12 cellular contexts compared by ENCODE assay signal in genomic region chr20:64076061-64076997, GRCh38. TPM values are rescaled to one million over a fixed set of nuclear protein-coding genes. Genes with fewer than 3 reads are reported as not detected.
DNase-seq lines count a peak whose midpoint lies in the region; ATAC-seq and TF ChIP-seq lines count a peak whose summit lies in the region.
"Had no signal": no experiment of that assay in that cellular context is flagged by ENCODE, and none has a peak within 500 bp of the region (broad histone marks: within the 10 kb centered on the region; RNA-seq: fewer than 3 reads in every experiment).

No MANE protein-coding gene starts in this region.

- H3K4me1 ChIP-seq in left lung (peaks cover 14 to 34% of the 10 kb centered on the region in 2 donors), suprapubic skin (peaks cover 47% of the 10 kb centered on the region), testis (peaks cover 13% of the 10 kb centered on the region)

- H3K4me3 ChIP-seq in SU-DHL-6 (ENCODE audit: insufficient read depth, low read length, poor library complexity, severe bottlenecking) (no peak overlapping the region), left lung (peak overlapping the region; percentile 69 to 92), suprapubic skin (peak overlapping the region; percentile 81), testis (no peak overlapping the region)

- H3K27me3 Mint-ChIP-seq in activated naive CD4-positive, alpha-beta T cell treated with anti-CD3 and anti-CD28 coated beads, Interleukin-2, amount 10 ng/mL, durations not matched to agents 7 days and 5 days: peaks cover 12% of the 10 kb centered on the region

- H3K9me2 ChIP-seq in SU-DHL-6 (replicated peaks; ENCODE audit: insufficient read depth, low read length): no peaks in the 10 kb centered on the region

- peaks cover 50% of the 10 kb centered on the region for H3K4me1 Mint-ChIP-seq in activated naive CD4-positive, alpha-beta T cell treated with anti-CD3 and anti-CD28 coated beads, Interleukin-2, amount 10 ng/mL, durations not matched to agents 7 days and 5 days

- no peak for TF ChIP-seq EP300 in suprapubic skin (IDR thresholded peaks at IDR 0.05)

- H3K4me2 ChIP-seq in SU-DHL-6 (ENCODE audit: low read depth, low read length, poor library complexity, severe bottlenecking): peak overlapping the region; percentile 87

- intact Hi-C loops in left lung (cut with DNase I) (no loop called here), testis (cut with DNase I; ENCODE audit: low total_unique reads) (no loop called here)

- WGBS in suprapubic skin: 73% methylated on average over 14 of the region's 22 CpGs
- WGBS in testis, 2 donors: 95 to 96% methylated on average over 7 to 20 of the region's 22 CpGs

- no peaks in the 10 kb centered on the region for H3K9me3 Mint-ChIP-seq in activated naive CD4-positive, alpha-beta T cell treated with anti-CD3 and anti-CD28 coated beads, Interleukin-2, amount 10 ng/mL, durations not matched to agents 7 days and 5 days
- H3K9me3 Mint-ChIP-seq: nephron progenitor cell had no signal

- H3K9me3 ChIP-seq in SU-DHL-6 (ENCODE audit: insufficient read depth, low read length) (no peaks in the 10 kb centered on the region), left lung (no peaks in the 10 kb centered on the region), suprapubic skin (no peaks in the 10 kb centered on the region), testis (no peaks in the 10 kb centered on the region)
- H3K9me3 ChIP-seq: gastrocnemius medialis had no signal

- H3K9ac ChIP-seq in SU-DHL-6 (ENCODE audit: low read length): peak overlapping the region; percentile 91

- no peak for TF ChIP-seq POLR2A in suprapubic skin (IDR thresholded peaks at IDR 0.05)
- TF ChIP-seq POLR2A in testis (IDR thresholded peaks at IDR 0.05): no peak

- peak overlapping the region; percentile 67 for H3K27ac Mint-ChIP-seq in activated naive CD4-positive, alpha-beta T cell treated with anti-CD3 and anti-CD28 coated beads, Interleukin-2, amount 10 ng/mL, durations not matched to agents 7 days and 5 days
- H3K27ac Mint-ChIP-seq: nephron progenitor cell had no signal

- H3K4me3 Mint-ChIP-seq in activated naive CD4-positive, alpha-beta T cell treated with anti-CD3 and anti-CD28 coated beads, Interleukin-2, amount 10 ng/mL, durations not matched to agents 7 days and 5 days: peak overlapping the region; percentile 94
- H3K4me3 Mint-ChIP-seq: nephron progenitor cell had no signal

- H3K27me3 ChIP-seq in SU-DHL-6 (ENCODE audit: low read length) (no peaks in the 10 kb centered on the region), left lung (no peaks in the 10 kb centered on the region), suprapubic skin (no peaks in the 10 kb centered on the region), testis (no peaks in the 10 kb centered on the region)

- TF ChIP-seq CTCF in SU-DHL-6 (IDR thresholded peaks at IDR 0.05; ENCODE audit: insufficient read depth, low read length, poor library complexity, severe bottlenecking) (no peak), left lung (IDR thresholded peaks at IDR 0.05) (no peak), suprapubic skin (IDR thresholded peaks at IDR 0.05) (no peak), testis (IDR thresholded peaks at IDR 0.05) (no peak)

- CTCF ChIA-PET in activated naive CD4-positive, alpha-beta T cell treated with anti-CD3 and anti-CD28 coated beads, Interleukin-2, amount 10 ng/mL, durations not matched to agents 7 days and 5 days (lab: Charles Lee): interaction anchor here (1.1 kb wide), 1 partner anchor 38 kb away, joined by 4 read pairs; no protein-coding TSS in a partner anchor

- H3K36me3 ChIP-seq in SU-DHL-6 (ENCODE audit: low read length): no peaks in the 10 kb centered on the region
- peaks cover 0 to 49% of the 10 kb centered on the region in 2 donors for H3K36me3 ChIP-seq in left lung
- peaks cover 34% of the 10 kb centered on the region for H3K36me3 ChIP-seq in suprapubic skin
- no peaks in the 10 kb centered on the region for H3K36me3 ChIP-seq in testis (ENCODE audit: low read depth, missing control alignments)
- H3K36me3 ChIP-seq: gastrocnemius medialis had no signal

- H3K36me3 Mint-ChIP-seq in activated naive CD4-positive, alpha-beta T cell treated with anti-CD3 and anti-CD28 coated beads, Interleukin-2, amount 10 ng/mL, durations not matched to agents 7 days and 5 days: peaks cover 37% of the 10 kb centered on the region

- peaks cover 29% of the 10 kb centered on the region for H3F3A ChIP-seq in SU-DHL-6 (ENCODE audit: insufficient read depth)

- H2AFZ ChIP-seq in SU-DHL-6 (ENCODE audit: low read depth, low read length, severe bottlenecking): no peak overlapping the region

- no peak for ATAC-seq in left lung
- ATAC-seq: gastrocnemius medialis had no signal

- H3K79me2 ChIP-seq in SU-DHL-6 (ENCODE audit: insufficient read depth, low read length): no peaks in the 10 kb centered on the region

- H3K27ac ChIP-seq in SU-DHL-6 (ENCODE audit: low read depth, low read length) (peak overlapping the region; percentile 95), left lung (peak overlapping the region in 1 of 2 donors; percentile 93), suprapubic skin (no peak overlapping the region), testis (no peak overlapping the region)
- H3K27ac ChIP-seq: gastrocnemius medialis had no signal

- DNase-seq in activated naive CD4-positive, alpha-beta T cell treated with anti-CD3 and anti-CD28 coated beads, Interleukin-2, amount 10 ng/mL, durations not matched to agents 7 days and 5 days: no peak
- DNase-seq in activated naive CD4-positive, alpha-beta T cell (lab: John Stamatoyannopoulos, UW): no peak
- DNase-seq in left lung (peak in 1 of 2 donors; percentile 81), suprapubic skin (ENCODE audit: low spot score in 2 of 2) (no peak), testis (no peak), NCI-H524 (lab: John Stamatoyannopoulos, UW) (no peak), NCI-H1694 (lab: John Stamatoyannopoulos, UW) (no peak)
- DNase-seq: gastrocnemius medialis, nephron progenitor cell had no signal

- H4K20me1 ChIP-seq in SU-DHL-6 (ENCODE audit: low read depth, low read length): no peaks in the 10 kb centered on the region

RNA-seq across cellular contexts. Expression of gene RGS19, which starts 3.0 kb away (rescaled TPM):
- total RNA-seq in left lung: 10 to 100 TPM; 23.4 to 63.9 TPM
- total RNA-seq in suprapubic skin: 10 to 100 TPM; 14.8 to 18.4 (median 16.2) TPM
- total RNA-seq in testis: 10 to 100 TPM in 1 of 2 donors, 1 to 10 TPM in 1; 4.4 to 10.4 TPM
- 7.3 TPM for polyA plus RNA-seq in testis (ENCODE audit: insufficient read depth, low read depth, low replicate concordance)

RNA-seq across cellular contexts. Expression of gene OPRL1, which starts 3.6 kb away (rescaled TPM):
- 1 to 10 TPM; 1.8 to 2.0 TPM for total RNA-seq in left lung
- under 1 TPM; 0.45 to 0.68 (median 0.52) TPM for total RNA-seq in suprapubic skin
- total RNA-seq in testis: 1 to 10 TPM; 6.0 to 7.7 TPM
- 9.4 TPM for polyA plus RNA-seq in testis (ENCODE audit: insufficient read depth, low read depth, low replicate concordance)

RNA-seq across cellular contexts. Expression of gene LKAAEAR1, which starts 7.9 kb away (rescaled TPM):
- under 1 TPM in 1 of 2 donors, not detected in 1; 0.45 TPM for total RNA-seq in left lung
- total RNA-seq in suprapubic skin: not detected
- 10 to 100 TPM; 45.3 to 89.9 TPM for total RNA-seq in testis
- 6.6 TPM for polyA plus RNA-seq in testis (ENCODE audit: insufficient read depth, low read depth, low replicate concordance)
- total RNA-seq: Daoy, gastrocnemius medialis, kidney epithelial cell had no signal

RNA-seq across cellular contexts. Expression of gene TCEA2, which starts 13.3 kb away (rescaled TPM):
- total RNA-seq in left lung: 10 to 100 TPM; 31.2 to 34.3 TPM
- 10 to 100 TPM in 3 of 4 donors, 1 to 10 TPM in 1; 8.6 to 27.9 (median 13.2) TPM for total RNA-seq in suprapubic skin
- total RNA-seq in testis: 100 to 1,000 TPM in 1 of 2 donors, 10 to 100 TPM in 1; 94.5 to 126 TPM
- 171 TPM for polyA plus RNA-seq in testis (ENCODE audit: insufficient read depth, low read depth, low replicate concordance)

RNA-seq across cellular contexts. Expression of gene SOX18, which starts 26.9 kb away (rescaled TPM):
- 10 to 100 TPM; 40.3 to 69.2 TPM for total RNA-seq in left lung
- 1 to 10 TPM in 3 of 4 donors, under 1 TPM in 1; 0.79 to 8.7 (median 3.3) TPM for total RNA-seq in suprapubic skin
- 10 to 100 TPM in 1 of 2 donors, 1 to 10 TPM in 1; 6.1 to 17.1 TPM for total RNA-seq in testis
- 7.9 TPM for polyA plus RNA-seq in testis (ENCODE audit: insufficient read depth, low read depth, low replicate concordance)
- total RNA-seq: Daoy had no signal

Comparison
In these comparisons a context has a peak if more than half of its experiments do, and no peak if none do; other contexts are left out.
1. H3K4me3 ChIP-seq: peak in left lung (2 of 2) and suprapubic skin (single experiment); none in SU-DHL-6 (single experiment) and testis (0 of 2).
2. RNA of gene LKAAEAR1, which starts 7.9 kb away (total RNA-seq): 45.3 to 89.9 TPM in testis; 0.45 TPM in left lung and not detected in suprapubic skin; every median in the first group is over 10 times any median in the second.